Comparison of ENCODE assay signal across 8 cellular contexts in genomic region chr4:107721436-107722090, GRCh38. TPM values are rescaled to one million over a fixed set of nuclear protein-coding genes. Genes with fewer than 3 reads are reported as not detected.
DNase-seq lines count a peak whose midpoint lies in the region; ATAC-seq and TF ChIP-seq lines count a peak whose summit lies in the region.

No MANE protein-coding gene starts in this region.

- no peaks in the 10 kb centered on the region for H3K36me3 Mint-ChIP-seq in WTC11
- no peaks in the 10 kb centered on the region for H3K36me3 Mint-ChIP-seq in natural killer cell treated with Interleukin-12 subunit alpha and Interleukin-12 subunit beta and Interleukin-15 and Interleukin-18, amount 100 ng/mL, for 72 hours

- DNase-seq in GM20000 (ENCODE audit: low spot score) (peak; percentile 42), WTC11 (ENCODE audit: low spot score) (peak; percentile 59), choroid plexus epithelial cell (ENCODE audit: low read depth) (no peak), upper lobe of right lung (peak; percentile 67), NCI-H2029 treated with DMSO at 0.1 percent for 48 hours (lab: John Stamatoyannopoulos, UW) (no peak), H4 (ENCODE audit: low spot score) (no peak), NK-92 (lab: John Stamatoyannopoulos, UW; ENCODE audit: unreplicated experiment) (no peak)
- no peak for DNase-seq in natural killer cell treated with Interleukin-12 subunit alpha and Interleukin-12 subunit beta and Interleukin-15 and Interleukin-18, amount 100 ng/mL, for 72 hours (ENCODE audit: low spot score)

- intact Hi-C loops in upper lobe of right lung (cut with DNase I), result no loop called here

- peaks cover 4% of the 10 kb centered on the region; the same call in 1 of the 2 replicates for H3K9me3 Mint-ChIP-seq in WTC11
- no peaks in the 10 kb centered on the region for H3K9me3 Mint-ChIP-seq in natural killer cell treated with Interleukin-12 subunit alpha and Interleukin-12 subunit beta and Interleukin-15 and Interleukin-18, amount 100 ng/mL, for 72 hours

- POLR2A ChIA-PET in WTC11 (lab: Charles Lee), result interaction anchor here (1.1 kb wide), 1 partner anchor 268 kb away, joined by 3 read pairs; the partner anchor contains the start of gene HADH

- CTCF ChIA-PET in WTC11 (lab: Charles Lee), result interaction anchor here (1.9 kb wide), 1 partner anchor 12 kb away, joined by 9 read pairs; no protein-coding TSS in a partner anchor

- H3K36me3 ChIP-seq in upper lobe of right lung, result no peaks in the 10 kb centered on the region

- ATAC-seq in WTC11 (peak; percentile 9), upper lobe of right lung (no peak)
- ATAC-seq in natural killer cell treated with Interleukin-12 subunit alpha and Interleukin-12 subunit beta and Interleukin-15 and Interleukin-18, amount 100 ng/mL, for 72 hours, result no peak

- no peaks in the 10 kb centered on the region for H3K4me1 ChIP-seq in upper lobe of right lung

- H3K27ac ChIP-seq in upper lobe of right lung, result no peak overlapping the region

- TF ChIP-seq CTCF in GM20000 (IDR thresholded peaks at IDR 0.05; ENCODE audit: extremely low read depth, missing control alignments) (no peak), WTC11 (IDR thresholded peaks at IDR 0.05) (no peak), choroid plexus epithelial cell (conservative IDR thresholded peaks at IDR 0.05; ENCODE audit: low read depth, low read length) (no peak), upper lobe of right lung (IDR thresholded peaks at IDR 0.05) (no peak)

- H3K4me3 ChIP-seq in choroid plexus epithelial cell (ENCODE audit: low read depth, low read length) (peak overlapping the region; percentile 94), upper lobe of right lung (peak overlapping the region; percentile 99)

- peaks cover 34% of the 10 kb centered on the region for H3K4me1 Mint-ChIP-seq in WTC11
- H3K4me1 Mint-ChIP-seq in natural killer cell treated with Interleukin-12 subunit alpha and Interleukin-12 subunit beta and Interleukin-15 and Interleukin-18, amount 100 ng/mL, for 72 hours (ENCODE audit: low read depth in 2 of 2), result peaks cover 22 to 29% of the 10 kb centered on the region in 2 donors

- no peaks in the 10 kb centered on the region for H3K27me3 ChIP-seq in upper lobe of right lung

- no peaks in the 10 kb centered on the region for H3K9me3 ChIP-seq in upper lobe of right lung

- no peak overlapping the region for H3K27ac Mint-ChIP-seq in WTC11
- H3K27ac Mint-ChIP-seq in natural killer cell treated with Interleukin-12 subunit alpha and Interleukin-12 subunit beta and Interleukin-15 and Interleukin-18, amount 100 ng/mL, for 72 hours, result peak overlapping the region; percentile 82 to 95

- peak overlapping the region; percentile 95 for H3K4me3 Mint-ChIP-seq in WTC11
- H3K4me3 Mint-ChIP-seq in natural killer cell treated with Interleukin-12 subunit alpha and Interleukin-12 subunit beta and Interleukin-15 and Interleukin-18, amount 100 ng/mL, for 72 hours, result peak overlapping the region; percentile 95

- peaks cover 3% of the 10 kb centered on the region; the same call in 1 of the 2 replicates for H3K27me3 Mint-ChIP-seq in WTC11 (ENCODE audit: low read depth)
- H3K27me3 Mint-ChIP-seq in natural killer cell treated with Interleukin-12 subunit alpha and Interleukin-12 subunit beta and Interleukin-15 and Interleukin-18, amount 100 ng/mL, for 72 hours, result peaks cover 0 to 2% of the 10 kb centered on the region in 2 donors

TF ChIP-seq in WTC11, 78 proteins besides CTCF, POLR2A, EP300 and RAD21:
- no peak for TF ChIP-seq NFYB (CRISPR knock-in tag; conservative IDR thresholded peaks at IDR 0.05; ENCODE audit: low read depth)
- TF ChIP-seq NR1H2 (CRISPR knock-in tag; IDR thresholded peaks at IDR 0.05), result no peak
- no peak for TF ChIP-seq ZNF416 (CRISPR knock-in tag; IDR thresholded peaks at IDR 0.05)

RNA-seq across cellular contexts. Expression of gene PAPSS1, which starts 1.5 kb away (rescaled TPM):
- total RNA-seq in WTC11 (2021), result 62.9 to 78.1 TPM (median 74.4 TPM) in 3 replicates
- total RNA-seq in natural killer cell treated with Interleukin-12 subunit alpha and Interleukin-12 subunit beta and Interleukin-15 and Interleukin-18, amount 100 ng/mL, for 72 hours, result 10 to 100 TPM; 12.1 to 25.1 TPM
- total RNA-seq in upper lobe of right lung, result 70.8 TPM
- 34.3 and 46.9 TPM in 2 replicates for total RNA-seq in H4 (2014; rRNA removed; shearing (Covaris generic))

Comparison
In these comparisons a context has a peak if more than half of its experiments do, and no peak if none do; other contexts are left out.
1. DNase-seq: peak in GM20000 (single experiment), WTC11 (single experiment) and upper lobe of right lung (single experiment); none in choroid plexus epithelial cell (single experiment), natural killer cell treated with Interleukin-12 subunit alpha and Interleukin-12 subunit beta and Interleukin-15 and Interleukin-18, amount 100 ng/mL, for 72 hours (single experiment), NCI-H2029 treated with DMSO at 0.1 percent for 48 hours (single experiment), H4 (single experiment) and NK-92 (single experiment).